In the genomic region with DNA sequence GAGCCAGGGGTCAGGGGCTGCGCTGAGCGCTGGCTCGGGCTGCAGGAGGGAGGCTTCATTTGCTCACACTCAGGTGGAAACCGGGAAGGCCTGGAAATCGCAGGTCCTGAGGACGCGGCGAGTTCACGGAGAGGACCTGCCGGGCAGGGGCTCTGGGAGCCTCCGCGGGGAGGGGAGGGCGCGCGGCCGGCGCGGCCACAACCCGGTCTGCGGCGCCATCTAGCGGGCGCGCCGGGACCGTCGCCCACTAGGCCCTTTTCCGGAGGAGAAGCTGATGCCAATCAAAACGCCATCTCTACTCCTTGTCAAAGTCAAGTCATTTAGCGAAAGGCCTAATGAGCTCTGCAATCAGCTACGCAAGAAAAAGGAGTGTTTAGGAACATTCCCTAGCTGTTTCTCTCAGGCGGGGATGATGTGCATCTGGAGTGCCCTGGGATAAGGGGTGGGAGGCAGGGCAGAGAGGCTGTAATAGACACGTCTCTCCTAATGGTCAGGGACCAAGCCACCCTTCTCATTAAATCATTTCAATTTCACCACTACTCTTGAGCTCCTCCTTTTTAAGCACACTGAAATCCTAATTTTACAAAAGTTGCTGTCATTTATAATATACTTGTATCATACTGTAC, we compare ENCODE assay signal across 8 cellular contexts.
DNase-seq lines count a peak whose midpoint lies in the region; ATAC-seq and TF ChIP-seq lines count a peak whose summit lies in the region.

No MANE protein-coding gene starts in this region.

- TF ChIP-seq CTCF in esophagus muscularis mucosa (IDR thresholded peaks at IDR 0.05) (peak; percentile 67 to 89 (median 86)), natural killer cell (IDR thresholded peaks at IDR 0.05) (peak; percentile 42), upper lobe of right lung (IDR thresholded peaks at IDR 0.05) (peak; percentile 75)

- no peak overlapping the region for H3K27ac Mint-ChIP-seq in natural killer cell

- H3K4me3 ChIP-seq in esophagus muscularis mucosa (peak overlapping the region; percentile 26 to 42 (median 32)), upper lobe of right lung (no peak overlapping the region)

- H3K4me1 ChIP-seq in esophagus muscularis mucosa (peaks cover 5 to 7% (median 7%) of the 10 kb centered on the region in 4 donors), upper lobe of right lung (no peaks in the 10 kb centered on the region)

- H3K4me1 Mint-ChIP-seq in natural killer cell, result no peaks in the 10 kb centered on the region

- DNase-seq in GDM1 (lab: John Stamatoyannopoulos, UW), result peak; percentile 14
- DNase-seq in H4 (ENCODE audit: low spot score), result peak; percentile 34
- DNase-seq in NCI-H1105 (lab: John Stamatoyannopoulos, UW), result peak; percentile 67
- peak; percentile 1 to 2 for DNase-seq in activated CD4-positive, alpha-beta T cell treated with anti-CD3 and anti-CD28 coated beads, Interleukin-2, amount 50 U/mL, for 24 hours (ENCODE audit: low read depth in 1 of 2, low spot score in 1 of 2)
- peak; percentile 31 for DNase-seq in esophagus muscularis mucosa (ENCODE audit: extremely low spot score)
- peak; percentile 16 for DNase-seq in natural killer cell
- DNase-seq in upper lobe of right lung, result peak; percentile 67
- no peak for DNase-seq in mucosa of gallbladder (ENCODE audit: low spot score)

- no peak overlapping the region for H3K4me3 Mint-ChIP-seq in natural killer cell

- ATAC-seq in natural killer cell, result peak in 2 of 3 donors; percentile 50 to 52
- ATAC-seq in upper lobe of right lung, result peak; percentile 88

- no peaks in the 10 kb centered on the region for H3K9me3 Mint-ChIP-seq in natural killer cell

- H3K36me3 Mint-ChIP-seq in natural killer cell, result no peaks in the 10 kb centered on the region

- no peak for TF ChIP-seq EP300 in esophagus muscularis mucosa (IDR thresholded peaks at IDR 0.05)

- WGBS in esophagus muscularis mucosa, result 6% methylated on average over 20 of the region's 33 CpGs

- H3K27me3 ChIP-seq in esophagus muscularis mucosa (peaks cover 0 to 28% (median 0%) of the 10 kb centered on the region in 4 donors), upper lobe of right lung (peaks cover 4% of the 10 kb centered on the region)

- H3K27me3 Mint-ChIP-seq in natural killer cell (ENCODE audit: low read depth in 2 of 2), result peaks cover 0 to 3% of the 10 kb centered on the region in 2 donors

- H3K9me3 ChIP-seq in esophagus muscularis mucosa (no peaks in the 10 kb centered on the region), upper lobe of right lung (no peaks in the 10 kb centered on the region)

- intact Hi-C loops in esophagus muscularis mucosa (cut with DNase I), result loop anchor here (2.0 to 10.0 kb wide), 3 partner anchors 100 to 596 kb away; no protein-coding TSS in a partner anchor
- intact Hi-C loops in natural killer cell (cut with micrococcal nuclease), result loop anchor here (2.0 kb wide), 1 partner anchor 272 kb away; no protein-coding TSS in a partner anchor
- intact Hi-C loops in upper lobe of right lung (cut with DNase I), result no loop called here

- H3K27ac ChIP-seq in esophagus muscularis mucosa (replicated peaks in 1 of 4) (no peak overlapping the region), upper lobe of right lung (no peak overlapping the region)

- no peaks in the 10 kb centered on the region for H3K36me3 ChIP-seq in esophagus muscularis mucosa
- no peaks in the 10 kb centered on the region for H3K36me3 ChIP-seq in upper lobe of right lung

- no peak for TF ChIP-seq POLR2A in esophagus muscularis mucosa (IDR thresholded peaks at IDR 0.05; ENCODE audit: low read depth)
